Comparison of ENCODE assay signal across 8 cellular contexts in genomic region chr20:3783516-3784225, GRCh38. TPM values are rescaled to one million over a fixed set of nuclear protein-coding genes. Genes with fewer than 3 reads are reported as not detected.
DNase-seq lines count a peak whose midpoint lies in the region; ATAC-seq and TF ChIP-seq lines count a peak whose summit lies in the region.
"Had no signal": no experiment of that assay in that cellular context is flagged by ENCODE, and none has a peak within 500 bp of the region (broad histone marks: within the 10 kb centered on the region; RNA-seq: fewer than 3 reads in every experiment).

No MANE protein-coding gene starts in this region.

- H3K9me3 Mint-ChIP-seq in glutamatergic neuron (ENCODE audit: unreplicated experiment): peaks cover 5% of the 10 kb centered on the region

- DNase-seq in AG04450 (ENCODE audit: low read depth, low spot score): no peak
- peak; percentile 28 for DNase-seq in lower lobe of right lung
- no peak for DNase-seq in mesenteric fat pad (ENCODE audit: low spot score)
- DNase-seq in glutamatergic neuron: no peak
- DNase-seq: colonic mucosa, NCI-H1105 treated with DMSO at 0.1 percent for 48 hours had no signal

- intact Hi-C loops in lower lobe of right lung (cut with DNase I): no loop called here

- POLR2A ChIA-PET in AG04450 (lab: Yijun Ruan, JAX): no interaction called here

- H3K27ac ChIP-seq in AG04450 (ENCODE audit: low read depth, low read length) (peak overlapping the region; percentile 11), VCaP (peak overlapping the region; percentile 18), lower lobe of right lung (peak overlapping the region; percentile 18)
- H3K27ac ChIP-seq: colonic mucosa had no signal

- peaks cover 11% of the 10 kb centered on the region for H3K4me1 Mint-ChIP-seq in glutamatergic neuron (ENCODE audit: low read depth, unreplicated experiment)

- no peak for TF ChIP-seq CTCF in AG04450 (IDR thresholded peaks at IDR 0.05; ENCODE audit: low read depth, low read length)
- no peak for TF ChIP-seq CTCF in VCaP (conservative IDR thresholded peaks at IDR 0.05)
- no peak for TF ChIP-seq CTCF in lower lobe of right lung (IDR thresholded peaks at IDR 0.05)
- no peak for TF ChIP-seq CTCF in glutamatergic neuron (IDR thresholded peaks at IDR 0.05; ENCODE audit: partially characterized antibody, unreplicated experiment)

- peaks cover 12% of the 10 kb centered on the region for H3K27me3 Mint-ChIP-seq in glutamatergic neuron (ENCODE audit: unreplicated experiment)

- H3K9me3 ChIP-seq in AG04450 (ENCODE audit: control insufficient read depth, insufficient read depth, low read length): peaks cover 4% of the 10 kb centered on the region; the same call in 1 of the 2 replicates
- H3K9me3 ChIP-seq in lower lobe of right lung: no peaks in the 10 kb centered on the region
- H3K9me3 ChIP-seq: colonic mucosa had no signal

- no peak overlapping the region for H3K27ac Mint-ChIP-seq in glutamatergic neuron (ENCODE audit: unreplicated experiment)

- H3K4me3 Mint-ChIP-seq in glutamatergic neuron (ENCODE audit: unreplicated experiment): no peak overlapping the region

- H3K27me3 ChIP-seq in AG04450 (ENCODE audit: control insufficient read depth, insufficient read depth, low read length) (peaks cover 6% of the 10 kb centered on the region), lower lobe of right lung (ENCODE audit: low read depth) (peaks cover 3% of the 10 kb centered on the region)
- H3K27me3 ChIP-seq: colonic mucosa had no signal

- H3K4me3 ChIP-seq in AG04450 (ENCODE audit: low read depth, low read length): 0 out of 2 replicates have a peak overlapping the region, but pooled peaks have one; percentile 4
- H3K4me3 ChIP-seq in lower lobe of right lung: peak overlapping the region; percentile 3
- H3K4me3 ChIP-seq: colonic mucosa had no signal

- CTCF ChIA-PET in AG04450 (lab: Charles Lee): interaction anchor here (0.7 to 4.2 kb wide), 4 partner anchors 15 to 71 kb away, joined by 3 to 19 read pairs (median 3); no protein-coding TSS in a partner anchor

- H3K36me3 ChIP-seq in lower lobe of right lung: peaks cover 13% of the 10 kb centered on the region
- H3K36me3 ChIP-seq: colonic mucosa had no signal

- ATAC-seq in lower lobe of right lung (no peak), HG03342 (IDR thresholded peaks at IDR 0.05; ENCODE audit: unreplicated experiment) (no peak)

- H3K4me1 ChIP-seq in lower lobe of right lung: peaks cover 53% of the 10 kb centered on the region

- no peaks in the 10 kb centered on the region for H3K36me3 Mint-ChIP-seq in glutamatergic neuron (ENCODE audit: unreplicated experiment)

RNA-seq across cellular contexts. Expression of gene SPEF1, which starts 2.4 kb away (rescaled TPM):
- 0.12 TPM in 2 replicates for polyA plus RNA-seq in AG04450 (2011; rRNA removed)
- polyA minus RNA-seq in AG04450 (2011; rRNA and poly(A)+ RNA removed): not detected in 2 replicates
- total RNA-seq in lower lobe of right lung: 3.9 TPM
- total RNA-seq in mesenteric fat pad: not detected
- 0.22 TPM for total RNA-seq in glutamatergic neuron (ENCODE audit: unreplicated experiment)
- total RNA-seq: colonic mucosa had no signal

RNA-seq across cellular contexts. Expression of gene CENPB, which starts 2.9 kb away (rescaled TPM):
- 29.7 and 37.0 TPM in 2 replicates for polyA plus RNA-seq in AG04450 (2011; rRNA removed)
- 40.4 and 42.7 TPM in 2 replicates for polyA minus RNA-seq in AG04450 (2011; rRNA and poly(A)+ RNA removed)
- total RNA-seq in lower lobe of right lung (76.2 TPM), mesenteric fat pad (97.3 TPM), glutamatergic neuron (ENCODE audit: unreplicated experiment) (47.1 TPM)

RNA-seq across cellular contexts. Expression of gene CDC25B, which starts 12.4 kb away (rescaled TPM):
- 57.3 and 58.9 TPM in 2 replicates for polyA plus RNA-seq in AG04450 (2011; rRNA removed)
- 41.1 and 48.7 TPM in 2 replicates for polyA minus RNA-seq in AG04450 (2011; rRNA and poly(A)+ RNA removed)
- 97.7 TPM for total RNA-seq in lower lobe of right lung
- 18.0 TPM for total RNA-seq in mesenteric fat pad
- 27.6 TPM for total RNA-seq in glutamatergic neuron (ENCODE audit: unreplicated experiment)

RNA-seq across cellular contexts. Expression of gene ADISSP, which starts 16.1 kb away (rescaled TPM):
- polyA plus RNA-seq in AG04450 (2011; rRNA removed): 22.6 and 29.2 TPM in 2 replicates
- 19.2 and 21.7 TPM in 2 replicates for polyA minus RNA-seq in AG04450 (2011; rRNA and poly(A)+ RNA removed)
- total RNA-seq in lower lobe of right lung (33.2 TPM), mesenteric fat pad (37.5 TPM), glutamatergic neuron (ENCODE audit: unreplicated experiment) (54.6 TPM)

RNA-seq across cellular contexts. Expression of gene AP5S1, which starts 36.7 kb away (rescaled TPM):
- polyA plus RNA-seq in AG04450 (2011; rRNA removed): 7.8 and 11.7 TPM in 2 replicates
- 10.3 and 14.3 TPM in 2 replicates for polyA minus RNA-seq in AG04450 (2011; rRNA and poly(A)+ RNA removed)
- total RNA-seq in lower lobe of right lung: 11.1 TPM
- total RNA-seq in mesenteric fat pad: 13.2 TPM
- 8.1 TPM for total RNA-seq in glutamatergic neuron (ENCODE audit: unreplicated experiment)
